ENCODE assay signal across 8 cellular contexts in the genomic region with DNA sequence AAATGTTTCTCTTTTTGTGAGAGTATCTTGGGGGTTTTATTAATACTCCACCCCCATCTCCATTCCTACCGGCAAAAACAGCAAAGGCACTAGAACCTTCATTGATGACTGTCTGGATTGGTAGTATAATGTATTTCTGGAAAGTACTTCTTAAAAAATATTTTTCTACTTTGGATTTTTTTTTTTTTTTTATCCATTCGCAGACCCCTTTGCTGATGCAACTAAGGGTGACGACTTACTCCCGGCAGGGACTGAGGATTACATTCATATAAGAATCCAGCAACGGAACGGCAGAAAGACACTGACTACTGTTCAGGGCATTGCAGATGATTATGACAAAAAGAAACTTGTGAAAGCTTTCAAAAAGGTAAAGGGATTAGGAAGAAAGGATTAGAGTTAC. TPM values are rescaled to one million over a fixed set of nuclear protein-coding genes. Genes with fewer than 3 reads are reported as not detected.
DNase-seq lines count a peak whose midpoint lies in the region; ATAC-seq and TF ChIP-seq lines count a peak whose summit lies in the region.

No MANE protein-coding gene starts in this region.

- peak overlapping the region; percentile 93 for H3K27ac ChIP-seq in A673 (ENCODE audit: low read depth, low read length, poor library complexity, severe bottlenecking)
- H3K27ac ChIP-seq in HL-60 (replicated peaks) = peak overlapping the region; percentile 90; the same call in 1 of the 2 replicates
- peak overlapping the region in 3 of 4 donors; percentile 93 to 96 (median 93) for H3K27ac ChIP-seq in body of pancreas
- peak overlapping the region; percentile 97 for H3K27ac ChIP-seq in lower lobe of right lung

- peaks cover 20% of the 10 kb centered on the region for H3K36me3 ChIP-seq in A673 (ENCODE audit: insufficient read depth, low read length, poor library complexity, severe bottlenecking)
- H3K36me3 ChIP-seq in body of pancreas (replicated peaks in 1 of 2; ENCODE audit: insufficient read depth in 1 of 2, low read depth in 2 of 2) = no peaks in the 10 kb centered on the region
- peaks cover 41% of the 10 kb centered on the region for H3K36me3 ChIP-seq in lower lobe of right lung

- POLR2A ChIA-PET in A673 (lab: Charles Lee; ENCODE audit: low non-redundant PET) = no interaction called here

- H3K36me3 Mint-ChIP-seq in type B pancreatic cell = peaks cover 28% of the 10 kb centered on the region

- no peak for TF ChIP-seq POLR2A in body of pancreas (IDR thresholded peaks at IDR 0.05)

- no peak for ATAC-seq in body of pancreas
- no peak for ATAC-seq in lower lobe of right lung
- no peak for ATAC-seq in HG03342 (IDR thresholded peaks at IDR 0.05; ENCODE audit: unreplicated experiment)
- no peak for ATAC-seq in HG03520 (IDR thresholded peaks at IDR 0.05; ENCODE audit: unreplicated experiment)

- TF ChIP-seq CTCF in A673 (conservative IDR thresholded peaks at IDR 0.05; ENCODE audit: low read depth, low read length) (no peak), HL-60 (IDR thresholded peaks at IDR 0.05; ENCODE audit: insufficient read depth, low read length) (no peak), body of pancreas (IDR thresholded peaks at IDR 0.05) (no peak), lower lobe of right lung (IDR thresholded peaks at IDR 0.05) (no peak), type B pancreatic cell (conservative IDR thresholded peaks at IDR 0.05) (no peak)

- H3K4me3 ChIP-seq in A673 (ENCODE audit: low read depth, low read length, poor library complexity, severe bottlenecking) = peak overlapping the region; percentile 84
- H3K4me3 ChIP-seq in HL-60 (replicated peaks; ENCODE audit: insufficient read depth, low read length) = peak overlapping the region; percentile 85
- peak overlapping the region; percentile 97 to 98 for H3K4me3 ChIP-seq in body of pancreas
- peak overlapping the region; percentile 79 for H3K4me3 ChIP-seq in lower lobe of right lung

- no peaks in the 10 kb centered on the region for H3K27me3 ChIP-seq in A673 (replicated peaks; ENCODE audit: insufficient read depth, low read depth, low read length, poor library complexity)
- H3K27me3 ChIP-seq in HL-60 (ENCODE audit: insufficient read depth, poor library complexity, severe bottlenecking) = no peaks in the 10 kb centered on the region
- H3K27me3 ChIP-seq in body of pancreas = no peaks in the 10 kb centered on the region
- no peaks in the 10 kb centered on the region for H3K27me3 ChIP-seq in lower lobe of right lung (ENCODE audit: low read depth)

- H3K27me3 Mint-ChIP-seq in type B pancreatic cell = no peaks in the 10 kb centered on the region

- peak overlapping the region; percentile 98 for H3K4me3 Mint-ChIP-seq in type B pancreatic cell

- H3K4me1 Mint-ChIP-seq in type B pancreatic cell (ENCODE audit: unreplicated experiment) = peaks cover 18% of the 10 kb centered on the region

- H3K9me3 ChIP-seq in A673 (ENCODE audit: low read depth, low read length, poor library complexity, severe bottlenecking) (no peaks in the 10 kb centered on the region), body of pancreas (no peaks in the 10 kb centered on the region), lower lobe of right lung (no peaks in the 10 kb centered on the region)

- CTCF ChIA-PET in A673 (lab: Charles Lee) = no interaction called here

- WGBS in body of pancreas, 2 donors = 7 to 13% methylated on average over 6 of the region's 6 CpGs

- intact Hi-C loops in A673 (cut with micrococcal nuclease; ENCODE audit: unreplicated experiment) (no loop called here), body of pancreas (cut with DNase I) (loop anchor here (10.0 kb wide), 1 partner anchor 116 kb away; no protein-coding TSS in a partner anchor), lower lobe of right lung (cut with DNase I) (no loop called here)

- DNase-seq in A673 (ENCODE audit: low spot score) = no peak
- no peak for DNase-seq in HL-60 (ENCODE audit: low read depth in 1 of 2, low spot score in 1 of 2)
- no peak for DNase-seq in body of pancreas
- no peak for DNase-seq in lower lobe of right lung
- DNase-seq in type B pancreatic cell (ENCODE audit: extremely low spot score, unreplicated experiment) = no peak
- no peak for DNase-seq in HT-29 (ENCODE audit: low spot score)

- no peaks in the 10 kb centered on the region for H3K9me3 Mint-ChIP-seq in type B pancreatic cell

- peak overlapping the region; percentile 99 for H3K27ac Mint-ChIP-seq in type B pancreatic cell

- peaks cover 26% of the 10 kb centered on the region for H3K4me1 ChIP-seq in A673 (ENCODE audit: insufficient read depth, low read length, poor library complexity, severe bottlenecking)
- peaks cover 47% of the 10 kb centered on the region for H3K4me1 ChIP-seq in body of pancreas
- peaks cover 25% of the 10 kb centered on the region for H3K4me1 ChIP-seq in lower lobe of right lung

- no TSS peak for BruUV-seq in A673 (replicated peaks; lab: Mats Ljungman, UMichigan)

RNA-seq across cellular contexts. Expression of a gene that starts 1.2 kb away (rescaled TPM):
- total RNA-seq in A673 (2021) (32.1 and 34.4 TPM in 2 replicates), body of pancreas (10 to 100 TPM in 1 of 2 donors, 1 to 10 TPM in 1; 5.3 to 15.8 TPM), lower lobe of right lung (55.5 TPM), type B pancreatic cell (ENCODE audit: low replicate concordance) (55.2 and 81.8 TPM in 2 replicates)
- 2.9 and 3.0 TPM in 2 replicates for total RNA-seq in HT-29 (2014; rRNA removed; shearing (Covaris generic))
